In genomic region chr11:64229959-64230208, GRCh38 we compare ENCODE assay signal across 8 cellular contexts. TPM values are rescaled to one million over a fixed set of nuclear protein-coding genes. Genes with fewer than 3 reads are reported as not detected.
A peak's percentile ranks its signal among the peaks of the same experiment; 100 is the strongest.
DNase-seq lines count a peak whose midpoint lies in the region; ATAC-seq and TF ChIP-seq lines count a peak whose summit lies in the region.

No MANE protein-coding gene starts in this region.

- no peaks in the 10 kb centered on the region for H3K36me3 ChIP-seq in ES-I3 (ENCODE audit: insufficient read depth, low read length)
- H3K36me3 ChIP-seq in psoas muscle (ENCODE audit: insufficient read depth in 1 of 2, low read depth in 1 of 2), result no peaks in the 10 kb centered on the region

- H3K9me3 ChIP-seq in ES-I3 (ENCODE audit: control insufficient read depth, insufficient read depth, low read length) (no peaks in the 10 kb centered on the region), T-helper 17 cell (ENCODE audit: control insufficient read depth, low read length, poor library complexity, severe bottlenecking) (no peaks in the 10 kb centered on the region), psoas muscle (no peaks in the 10 kb centered on the region)

- ATAC-seq in T-helper 17 cell, result no peak
- ATAC-seq in psoas muscle, result no peak
- ATAC-seq in HG02759 (IDR thresholded peaks at IDR 0.05; ENCODE audit: unreplicated experiment), result no peak
- ATAC-seq in GM18505 (IDR thresholded peaks at IDR 0.05; ENCODE audit: unreplicated experiment), result no peak

- H3K27ac Mint-ChIP-seq in T-helper 17 cell, result peak overlapping the region; percentile 90

- H3K27me3 Mint-ChIP-seq in T-helper 17 cell, result no peaks in the 10 kb centered on the region

- H3K4me3 ChIP-seq in fibroblast of pulmonary artery (replicated peaks; ENCODE audit: low read depth, low read length) (peak overlapping the region; percentile 76), psoas muscle (peak overlapping the region; percentile 85)

- DNase-seq in T-helper 17 cell (no peak), fibroblast of pulmonary artery (ENCODE audit: low read depth) (no peak), psoas muscle (no peak), COLO829 (ENCODE audit: low spot score) (no peak), NCI-H146 treated with DMSO at 0.1 percent for 48 hours (lab: John Stamatoyannopoulos, UW; ENCODE audit: unreplicated experiment) (no peak)

- TF ChIP-seq POLR2A in GM18505 (IDR thresholded peaks at IDR 0.05; ENCODE audit: borderline replicate concordance, extremely low read depth, insufficient read depth, insufficient read length), result no peak

- peaks cover 30% of the 10 kb centered on the region for H3K4me1 Mint-ChIP-seq in T-helper 17 cell

- H3K27ac ChIP-seq in psoas muscle, result peak overlapping the region; percentile 95

- H3K4me3 Mint-ChIP-seq in T-helper 17 cell, result peak overlapping the region; percentile 92

- H3K4me1 ChIP-seq in ES-I3 (ENCODE audit: insufficient read depth, low read length), result peaks cover 7% of the 10 kb centered on the region; the same call in 1 of the 2 replicates
- peaks cover 45% of the 10 kb centered on the region for H3K4me1 ChIP-seq in psoas muscle

- no peak for TF ChIP-seq CTCF in fibroblast of pulmonary artery (IDR thresholded peaks at IDR 0.05; ENCODE audit: low read length, missing control alignments)
- TF ChIP-seq CTCF in psoas muscle (IDR thresholded peaks at IDR 0.05), result no peak

- 11 to 13% (median 12%) methylated on average over 7 of the region's 7 CpGs for WGBS in psoas muscle, 3 donors

- H3K36me3 Mint-ChIP-seq in T-helper 17 cell (ENCODE audit: low read depth), result no peaks in the 10 kb centered on the region

- intact Hi-C loops in psoas muscle (cut with DNase I), result loop anchor here in 1 of 2 donors (5.0 kb wide), 1 partner anchor 43 kb away; the partner anchor contains the start of gene STIP1

- no peaks in the 10 kb centered on the region for H3K27me3 ChIP-seq in psoas muscle (ENCODE audit: insufficient read depth in 3 of 3, low read length in 2 of 3)

- peak overlapping the region; percentile 75; the same call in 1 of the 2 replicates for H3K9ac ChIP-seq in ES-I3 (ENCODE audit: low read depth, low read length)

RNA-seq across cellular contexts. Expression of gene DNAJC4, which starts 0.5 kb away (rescaled TPM):
- total RNA-seq in T-helper 17 cell, result 10 to 100 TPM; 29.0 to 35.0 TPM
- total RNA-seq in psoas muscle, result 10 to 100 TPM; 22.9 to 45.8 (median 30.5) TPM
- 10 to 100 TPM; 29.3 to 39.7 (median 29.6) TPM for polyA plus RNA-seq in psoas muscle

RNA-seq across cellular contexts. Expression of gene NUDT22, which starts 3.8 kb away (rescaled TPM):
- 10 to 100 TPM; 30.8 to 42.8 TPM for total RNA-seq in T-helper 17 cell
- total RNA-seq in psoas muscle, result 10 to 100 TPM; 39.6 to 59.3 (median 49.6) TPM
- polyA plus RNA-seq in psoas muscle, result 10 to 100 TPM; 31.6 to 56.0 (median 43.0) TPM

RNA-seq across cellular contexts. Expression of gene TRPT1, which starts 3.9 kb away (rescaled TPM):
- total RNA-seq in T-helper 17 cell (10 to 100 TPM; 16.2 to 16.6 TPM), psoas muscle (100 to 1,000 TPM in 1 of 4 donors, 10 to 100 TPM in 3; 49.6 to 131 (median 92.5) TPM)
- polyA plus RNA-seq in psoas muscle, result 100 to 1,000 TPM in 2 of 3 donors, 10 to 100 TPM in 1; 88.9 to 109 (median 103) TPM

RNA-seq across cellular contexts. Expression of gene VEGFB, which starts 4.5 kb away (rescaled TPM):
- total RNA-seq in T-helper 17 cell, result 10 to 100 TPM; 44.9 to 48.3 TPM
- 100 to 1,000 TPM in 2 of 4 donors, 10 to 100 TPM in 2; 77.0 to 125 (median 103) TPM for total RNA-seq in psoas muscle
- polyA plus RNA-seq in psoas muscle, result 100 to 1,000 TPM in 1 of 3 donors, 10 to 100 TPM in 2; 80.4 to 104 (median 100.0) TPM

RNA-seq across cellular contexts. Expression of gene FKBP2, which starts 11.0 kb away (rescaled TPM):
- total RNA-seq in T-helper 17 cell (10 to 100 TPM; 27.4 to 29.1 TPM), psoas muscle (10 to 100 TPM; 17.8 to 26.6 (median 22.3) TPM)
- 100 to 1,000 TPM in 1 of 3 donors, 10 to 100 TPM in 2; 45.4 to 228 (median 85.1) TPM for polyA plus RNA-seq in psoas muscle
